12 cellular contexts compared by ENCODE assay signal in genomic region chr14:54108481-54109471, GRCh38.
A peak's percentile ranks its signal among the peaks of the same experiment; 100 is the strongest.
DNase-seq lines count a peak whose midpoint lies in the region; ATAC-seq and TF ChIP-seq lines count a peak whose summit lies in the region.
"Had no signal": no experiment of that assay in that cellular context is flagged by ENCODE, and none has a peak within 500 bp of the region (broad histone marks: within the 10 kb centered on the region; RNA-seq: fewer than 3 reads in every experiment).

No MANE protein-coding gene starts in this region.

- H2AFZ ChIP-seq in SK-N-SH (ENCODE audit: low read depth) (peak overlapping the region; percentile 4; the same call in 1 of the 2 replicates), H9 (ENCODE audit: low read length) (no peak overlapping the region)

- H3K27me3 ChIP-seq in SK-N-SH (ENCODE audit: insufficient read depth) (no peaks in the 10 kb centered on the region), H9 (ENCODE audit: insufficient read depth, low read length) (no peaks in the 10 kb centered on the region)
- H3K27me3 ChIP-seq: testis had no signal

- no peak for DNase-seq in SK-N-SH
- peak; percentile 97 for DNase-seq in SW480 (ENCODE audit: low spot score)
- DNase-seq in fibroblast of villous mesenchyme (ENCODE audit: low read depth): peak; percentile 88
- no peak for DNase-seq in GM19238 (ENCODE audit: insufficient read length, low spot score)
- DNase-seq in H9: no peak
- DNase-seq in NK-92 treated with Interleukin-12 subunit alpha and Interleukin-12 subunit beta, amount 100 ng/mL, for 24 hours (lab: John Stamatoyannopoulos, UW): no peak
- no peak for DNase-seq in activated naive CD4-positive, alpha-beta T cell treated with Interleukin-2 at 50 U/mL for 16 hours
- DNase-seq: cortex of kidney, KG1, NCI-H510A treated with DMSO at 0.1 percent for 48 hours, testis had no signal

- WGBS in SK-N-SH (ENCODE audit: low lambda C conversion rate): 0% methylated on average over 3 of the region's 3 CpGs
- no CpG with 5 or more reads among the region's 3 CpGs for WGBS in H9 (ENCODE audit: extremely low coverage, insufficient read length, low lambda C conversion rate)

- no peaks in the 10 kb centered on the region for H3K79me1 ChIP-seq in H9 (ENCODE audit: insufficient read depth, low read depth, low read length, poor library complexity, severe bottlenecking)

- no peak overlapping the region for H3K4me3 Mint-ChIP-seq in H9

- H3K14ac ChIP-seq in H9 (ENCODE audit: insufficient read depth, low read length): no peak overlapping the region

- H3K27me3 Mint-ChIP-seq in H9 (ENCODE audit: low read depth): no peaks in the 10 kb centered on the region

- no peaks in the 10 kb centered on the region for H3K9me2 ChIP-seq in SK-N-SH

- H3K9me3 ChIP-seq in SK-N-SH: no peaks in the 10 kb centered on the region
- no peaks in the 10 kb centered on the region for H3K9me3 ChIP-seq in H9 (ENCODE audit: control insufficient read depth, low read depth, low read length)
- H3K9me3 ChIP-seq: testis had no signal

- no peak overlapping the region for H2BK20ac ChIP-seq in H9 (ENCODE audit: low read depth, low read length, poor library complexity, severe bottlenecking)

- no peak overlapping the region for H3K4me3 ChIP-seq in SK-N-SH (ENCODE audit: low read depth in 2 of 2, low read length in 1 of 2)
- H3K4me3 ChIP-seq in fibroblast of villous mesenchyme (ENCODE audit: low read depth, low read length): no peak overlapping the region
- H3K4me3 ChIP-seq: testis had no signal

- no peak overlapping the region for H3K23ac ChIP-seq in H9 (ENCODE audit: insufficient read length, low read depth, low read length)

- no peak for TF ChIP-seq RAD21 in SK-N-SH (IDR thresholded peaks at IDR 0.05; ENCODE audit: low read length)

- H3K79me2 ChIP-seq in SK-N-SH (ENCODE audit: insufficient read depth): no peaks in the 10 kb centered on the region
- no peaks in the 10 kb centered on the region for H3K79me2 ChIP-seq in H9 (ENCODE audit: insufficient read depth, low read length)

- no peak for ATAC-seq in SK-N-SH treated with all-trans-retinoic acid at 6 μM for 48 hours

- H3K9ac ChIP-seq in SK-N-SH (no peak overlapping the region), H9 (ENCODE audit: extremely low read depth, insufficient read length, low read length) (no peak overlapping the region)

- no peak overlapping the region for H2BK120ac ChIP-seq in H9 (ENCODE audit: low read depth, low read length, poor library complexity, severe bottlenecking)

- H3K27ac ChIP-seq in SK-N-SH (ENCODE audit: low read depth in 2 of 2, low read length in 1 of 2): peak overlapping the region in 1 of 2 experiments; percentile 62; a peak in 2 of 4 replicates
- H3K27ac ChIP-seq in H9 (ENCODE audit: insufficient read length, low read depth, low read length): no peak overlapping the region
- H3K27ac ChIP-seq: testis had no signal

- H3K36me3 ChIP-seq in SK-N-SH (replicated peaks in 1 of 2; ENCODE audit: control insufficient read depth in 1 of 2, insufficient read depth in 2 of 2, low read length in 1 of 2): no peaks in the 10 kb centered on the region

- peak overlapping the region; percentile 57; the same call in 1 of the 2 replicates for H3K4me2 ChIP-seq in SK-N-SH
- no peak overlapping the region for H3K4me2 ChIP-seq in H9 (ENCODE audit: insufficient read depth, insufficient read length, low read length)

- no peak overlapping the region for H2AK5ac ChIP-seq in H9 (ENCODE audit: insufficient read length, low read length)

- no peaks in the 10 kb centered on the region for H4K20me1 ChIP-seq in SK-N-SH (ENCODE audit: insufficient read depth)
- no peaks in the 10 kb centered on the region for H4K20me1 ChIP-seq in H9 (ENCODE audit: control insufficient read depth, insufficient read depth, insufficient read length)

- no peak overlapping the region for H4K5ac ChIP-seq in H9 (ENCODE audit: insufficient read length, low read depth, low read length)

- peaks cover 25% of the 10 kb centered on the region for H3F3A ChIP-seq in SK-N-SH (replicated peaks; ENCODE audit: insufficient read depth)

- H3K23me2 ChIP-seq in H9 (ENCODE audit: insufficient read length, low read depth, low read length, poor library complexity, severe bottlenecking): no peaks in the 10 kb centered on the region

- no peak overlapping the region for H4K91ac ChIP-seq in H9 (ENCODE audit: insufficient read length, low read depth, low read length)

- POLR2A ChIA-PET in SK-N-SH (lab: Yijun Ruan, JAX): no interaction called here

- no peak overlapping the region for H3K27ac Mint-ChIP-seq in H9

- H3K4ac ChIP-seq in H9 (ENCODE audit: low read depth, low read length): no peak overlapping the region

- H3K18ac ChIP-seq in H9 (ENCODE audit: insufficient read length, low read depth, low read length): no peak overlapping the region

- H3K4me1 Mint-ChIP-seq in H9: peaks cover 23 to 24% of the 10 kb centered on the region in 2 experiments

- H3K4me1 ChIP-seq in SK-N-SH (ENCODE audit: control insufficient read depth in 1 of 2, insufficient read depth in 2 of 2, low read depth in 1 of 2, low read length in 1 of 2): peaks cover 0 to 10% of the 10 kb centered on the region in 2 experiments; a peak in 2 of 4 replicates
- H3K4me1 ChIP-seq in H9 (ENCODE audit: insufficient read depth, low read length): no peaks in the 10 kb centered on the region; the same call in 1 of the 2 replicates
- H3K4me1 ChIP-seq: testis had no signal

- H2BK5ac ChIP-seq in H9 (ENCODE audit: insufficient read length, low read length): no peak overlapping the region

- H3K36me3 Mint-ChIP-seq in H9 (ENCODE audit: insufficient read depth in 1 of 3, low read depth in 3 of 3): peaks cover 0 to 4% (median 0%) of the 10 kb centered on the region in 3 experiments; a peak in 1 of 7 replicates

- CTCF ChIA-PET in SK-N-SH (lab: Yijun Ruan, JAX): no interaction called here

- H3K9me3 Mint-ChIP-seq in H9: peaks cover 0 to 4% of the 10 kb centered on the region in 2 experiments; a peak in 1 of 5 replicates

- no peak overlapping the region for H4K8ac ChIP-seq in H9 (replicated peaks; ENCODE audit: insufficient read length, low read depth, low read length)

- H3T11ph ChIP-seq in H9 (ENCODE audit: low read length): no peak overlapping the region

- H2BK12ac ChIP-seq in H9 (ENCODE audit: insufficient read length, low read depth, low read length): no peak overlapping the region

- peak in 1 of 2 experiments; percentile 67; a peak in 2 of 4 replicates for TF ChIP-seq EP300 in SK-N-SH (IDR thresholded peaks at IDR 0.05; ENCODE audit: borderline replicate concordance in 1 of 2, low read depth in 1 of 2, low read length in 1 of 2)

- H2BK15ac ChIP-seq in H9 (ENCODE audit: low read depth, low read length): no peak overlapping the region

- TF ChIP-seq CTCF in SK-N-SH (IDR thresholded peaks at IDR 0.05) (no peak), fibroblast of villous mesenchyme (IDR thresholded peaks at IDR 0.05; ENCODE audit: insufficient read depth, low read depth, low read length) (no peak), H9 (conservative IDR thresholded peaks at IDR 0.05) (no peak)

- no peak overlapping the region for H3K56ac ChIP-seq in H9 (ENCODE audit: insufficient read length, low read depth, low read length)

TF ChIP-seq in SK-N-SH, 30 proteins besides CTCF, POLR2A, EP300 and RAD21:
- TF ChIP-seq NFIC (IDR thresholded peaks at IDR 0.05; ENCODE audit: borderline replicate concordance): peak; percentile 50
- TF ChIP-seq JUND (IDR thresholded peaks at IDR 0.05): peak; percentile 57
- no peak for TF ChIP-seq RFX5 (IDR thresholded peaks at IDR 0.05; ENCODE audit: low read length)
- TF ChIP-seq FOSL2 (IDR thresholded peaks at IDR 0.05; ENCODE audit: borderline replicate concordance, low read depth): peak; percentile 37; the same call in 1 of the 2 replicates
- peak; percentile 89 for TF ChIP-seq TCF12 (IDR thresholded peaks at IDR 0.05)
- TF ChIP-seq PBX3 (IDR thresholded peaks at IDR 0.05): peak; percentile 82
- TF ChIP-seq ELF1 (IDR thresholded peaks at IDR 0.05): no peak
- no peak for TF ChIP-seq FOXM1 (IDR thresholded peaks at IDR 0.05; ENCODE audit: low read depth)
- TF ChIP-seq RXRA (IDR thresholded peaks at IDR 0.05; ENCODE audit: borderline replicate concordance, low read depth): peak; percentile 25; the same call in 1 of the 2 replicates

TF ChIP-seq in SK-N-SH treated with all-trans-retinoic acid at 6 μM for 48 hours, 23 proteins besides CTCF, POLR2A, EP300 and RAD21:
- TF ChIP-seq TOX (CRISPR knock-in tag; IDR thresholded peaks at IDR 0.05; ENCODE audit: borderline replicate concordance): no peak
- no peak for TF ChIP-seq SNAI2 (CRISPR knock-in tag; IDR thresholded peaks at IDR 0.05)
- TF ChIP-seq CSRNP3 (CRISPR knock-in tag; IDR thresholded peaks at IDR 0.05): no peak
- no peak for TF ChIP-seq CSDC2 (CRISPR knock-in tag; IDR thresholded peaks at IDR 0.05)
- no peak for TF ChIP-seq ZC3H10 (CRISPR knock-in tag; IDR thresholded peaks at IDR 0.05)
- TF ChIP-seq ARNTL (CRISPR knock-in tag; IDR thresholded peaks at IDR 0.05; ENCODE audit: borderline replicate concordance, low read depth): no peak
- TF ChIP-seq OSR1 (CRISPR knock-in tag; IDR thresholded peaks at IDR 0.05): no peak
- no peak for TF ChIP-seq ZFP30 (CRISPR knock-in tag; IDR thresholded peaks at IDR 0.05)
- TF ChIP-seq ISL1 (CRISPR knock-in tag; IDR thresholded peaks at IDR 0.05): no peak
- no peak for TF ChIP-seq ZNF70 (CRISPR knock-in tag; IDR thresholded peaks at IDR 0.05)
- TF ChIP-seq PPARA (CRISPR knock-in tag; IDR thresholded peaks at IDR 0.05; ENCODE audit: borderline replicate concordance): no peak
- no peak for TF ChIP-seq ZNF565 (CRISPR knock-in tag; conservative IDR thresholded peaks at IDR 0.05; ENCODE audit: low read depth)

Comparison
In these comparisons a context has a peak if more than half of its experiments do, and no peak if none do; other contexts are left out.
1. DNase-seq: peak in SW480 (single experiment) and fibroblast of villous mesenchyme (single experiment); none in SK-N-SH (single experiment), GM19238 (single experiment), H9 (single experiment), NK-92 treated with Interleukin-12 subunit alpha and Interleukin-12 subunit beta, amount 100 ng/mL, for 24 hours (single experiment) and activated naive CD4-positive, alpha-beta T cell treated with Interleukin-2 at 50 U/mL for 16 hours (single experiment).